ENCODE assay signal across 10 cellular contexts in genomic region chr18:34867520-34867919, GRCh38.
A peak's percentile ranks its signal among the peaks of the same experiment; 100 is the strongest.
DNase-seq lines count a peak whose midpoint lies in the region; ATAC-seq and TF ChIP-seq lines count a peak whose summit lies in the region.
"Had no signal": no experiment of that assay in that cellular context is flagged by ENCODE, and none has a peak within 500 bp of the region (broad histone marks: within the 10 kb centered on the region; RNA-seq: fewer than 3 reads in every experiment).

No MANE protein-coding gene starts in this region.

- no peak overlapping the region for H3K4me3 ChIP-seq in thoracic aorta
- H3K4me3 ChIP-seq: pancreas had no signal

- no peaks in the 10 kb centered on the region for H3K36me3 Mint-ChIP-seq in activated T-cell treated with anti-CD3 and anti-CD28 coated beads, Interleukin-2, amount 50 U/mL, for 24 hours (ENCODE audit: low read depth)

- peaks cover 47% of the 10 kb centered on the region for H3K4me1 Mint-ChIP-seq in activated T-cell treated with anti-CD3 and anti-CD28 coated beads, Interleukin-2, amount 50 U/mL, for 24 hours (ENCODE audit: low read depth)

- H3K27ac Mint-ChIP-seq in activated T-cell treated with anti-CD3 and anti-CD28 coated beads, Interleukin-2, amount 50 U/mL, for 24 hours, result peak overlapping the region; percentile 66

- TF ChIP-seq CTCF in thoracic aorta (IDR thresholded peaks at IDR 0.05), result peak; percentile 11

- no peaks in the 10 kb centered on the region for H3K9me3 Mint-ChIP-seq in activated T-cell treated with anti-CD3 and anti-CD28 coated beads, Interleukin-2, amount 50 U/mL, for 24 hours

- H3K36me3 ChIP-seq in thoracic aorta, result peaks cover 5% of the 10 kb centered on the region

- peak overlapping the region; percentile 20 to 62 for H3K27ac ChIP-seq in thoracic aorta
- H3K27ac ChIP-seq: pancreas had no signal

- no peaks in the 10 kb centered on the region for H3K9me3 ChIP-seq in thoracic aorta
- H3K9me3 ChIP-seq: pancreas had no signal

- peaks cover 18% of the 10 kb centered on the region for H3K27me3 Mint-ChIP-seq in activated T-cell treated with anti-CD3 and anti-CD28 coated beads, Interleukin-2, amount 50 U/mL, for 24 hours

- peaks cover 17 to 23% of the 10 kb centered on the region in 2 donors for H3K4me1 ChIP-seq in thoracic aorta (ENCODE audit: control insufficient read depth in 1 of 2, low read depth in 2 of 2)
- H3K4me1 ChIP-seq: pancreas had no signal

- DNase-seq in activated T-cell treated with anti-CD3 and anti-CD28 coated beads, Interleukin-2, amount 50 U/mL, for 24 hours, result no peak
- DNase-seq in activated T-cell treated with anti-CD3 and anti-CD28 coated beads, Interleukin-2, amount 50 U/mL, for 1 hour, result no peak
- peak; percentile 99 for DNase-seq in NCI-H69 (lab: John Stamatoyannopoulos, UW)
- DNase-seq in fibroblast of gingiva (ENCODE audit: low read depth), result peak; percentile 7
- no peak for DNase-seq in thoracic aorta (ENCODE audit: low spot score)
- DNase-seq in OCI-M2 (lab: John Stamatoyannopoulos, UW; ENCODE audit: unreplicated experiment), result no peak
- no peak for DNase-seq in NOMO-1 treated with DMSO at 0.1 percent for 48 hours (lab: John Stamatoyannopoulos, UW; ENCODE audit: unreplicated experiment)
- DNase-seq: pancreas, SIG-M5 had no signal

- ATAC-seq in thoracic aorta (ENCODE audit: insufficient number of reproducible peaks, low FRiP score, low read depth) (peak; percentile 57), HG02938 (IDR thresholded peaks at IDR 0.05; ENCODE audit: unreplicated experiment) (no peak)

- no peaks in the 10 kb centered on the region for H3K27me3 ChIP-seq in thoracic aorta (replicated peaks; ENCODE audit: insufficient read depth)
- H3K27me3 ChIP-seq: pancreas had no signal

- H3K4me3 Mint-ChIP-seq in activated T-cell treated with anti-CD3 and anti-CD28 coated beads, Interleukin-2, amount 50 U/mL, for 24 hours, result no peak overlapping the region

Comparison
In these comparisons a context has a peak if more than half of its experiments do, and no peak if none do; other contexts are left out.
1. DNase-seq: peak in NCI-H69 (single experiment) and fibroblast of gingiva (single experiment); none in activated T-cell treated with anti-CD3 and anti-CD28 coated beads, Interleukin-2, amount 50 U/mL, for 24 hours (single experiment), activated T-cell treated with anti-CD3 and anti-CD28 coated beads, Interleukin-2, amount 50 U/mL, for 1 hour (single experiment), thoracic aorta (single experiment), OCI-M2 (single experiment) and NOMO-1 treated with DMSO at 0.1 percent for 48 hours (single experiment).